In the genomic region with DNA sequence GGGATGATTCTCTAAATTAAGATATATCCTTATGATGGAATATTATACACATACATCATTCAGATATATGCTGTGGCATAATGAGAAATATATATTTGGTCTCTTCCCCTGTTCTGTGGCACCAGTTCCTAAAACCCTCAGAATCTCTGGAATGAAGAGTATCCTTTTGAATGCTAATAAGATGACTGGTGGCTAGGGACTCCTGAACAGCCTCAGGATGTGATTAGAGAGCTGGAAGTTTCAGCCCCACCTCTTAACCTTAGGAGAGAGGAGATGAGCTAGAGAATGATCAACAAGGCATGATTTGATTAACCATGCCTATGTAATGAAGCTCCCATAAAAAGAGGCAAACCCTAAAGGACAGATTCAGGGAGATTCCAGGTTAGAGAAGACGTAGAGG, we compare ENCODE assay signal across 1 cellular context.
TF ChIP-seq lines count a peak whose summit lies in the region.

No MANE protein-coding gene starts in this region.

TF ChIP-seq in H1, 55 proteins besides CTCF, POLR2A, EP300 and RAD21 (continued from another document):
- 0 out of 2 replicates have a peak, but pooled peaks have one; percentile 16 for TF ChIP-seq TCF12 (IDR thresholded peaks at IDR 0.05; ENCODE audit: low read depth, low read length)
- TF ChIP-seq BACH1 (IDR thresholded peaks at IDR 0.05; ENCODE audit: low read length) = no peak
- no peak for TF ChIP-seq CREB1 (IDR thresholded peaks at IDR 0.05)
- no peak for TF ChIP-seq SAP30 (IDR thresholded peaks at IDR 0.05; ENCODE audit: insufficient read depth, insufficient replicate concordance, low read length)
- TF ChIP-seq KDM4A (IDR thresholded peaks at IDR 0.05; ENCODE audit: low read depth, low read length, severe bottlenecking) = no peak
- no peak for TF ChIP-seq ZNF274 (IDR thresholded peaks at IDR 0.05; ENCODE audit: borderline replicate concordance, extremely low read depth, low read length)
- TF ChIP-seq CBX5 (IDR thresholded peaks at IDR 0.05; ENCODE audit: low read depth, low read length) = no peak
- TF ChIP-seq, protein P1, sequence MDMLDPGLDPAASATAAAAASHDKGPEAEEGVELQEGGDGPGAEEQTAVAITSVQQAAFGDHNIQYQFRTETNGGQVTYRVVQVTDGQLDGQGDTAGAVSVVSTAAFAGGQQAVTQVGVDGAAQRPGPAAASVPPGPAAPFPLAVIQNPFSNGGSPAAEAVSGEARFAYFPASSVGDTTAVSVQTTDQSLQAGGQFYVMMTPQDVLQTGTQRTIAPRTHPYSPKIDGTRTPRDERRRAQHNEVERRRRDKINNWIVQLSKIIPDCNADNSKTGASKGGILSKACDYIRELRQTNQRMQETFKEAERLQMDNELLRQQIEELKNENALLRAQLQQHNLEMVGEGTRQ (IDR thresholded peaks at IDR 0.05; ENCODE audit: low read length) = no peak
- TF ChIP-seq KDM5A (IDR thresholded peaks at IDR 0.05; ENCODE audit: low read length) = no peak
- no peak for TF ChIP-seq RNF2 (IDR thresholded peaks at IDR 0.05; ENCODE audit: borderline replicate concordance, low read depth, low read length, missing control alignments, poor library complexity, severe bottlenecking)
- no peak for TF ChIP-seq POLR2AphosphoS5 (IDR thresholded peaks at IDR 0.05; ENCODE audit: low read depth, low read length)
- peak; percentile 76 for TF ChIP-seq TEAD4 (IDR thresholded peaks at IDR 0.05; ENCODE audit: low read depth, low read length)
- TF ChIP-seq SRF (IDR thresholded peaks at IDR 0.05; ENCODE audit: low read depth, low read length) = no peak
